8 cellular contexts compared by ENCODE assay signal in the genomic region with DNA sequence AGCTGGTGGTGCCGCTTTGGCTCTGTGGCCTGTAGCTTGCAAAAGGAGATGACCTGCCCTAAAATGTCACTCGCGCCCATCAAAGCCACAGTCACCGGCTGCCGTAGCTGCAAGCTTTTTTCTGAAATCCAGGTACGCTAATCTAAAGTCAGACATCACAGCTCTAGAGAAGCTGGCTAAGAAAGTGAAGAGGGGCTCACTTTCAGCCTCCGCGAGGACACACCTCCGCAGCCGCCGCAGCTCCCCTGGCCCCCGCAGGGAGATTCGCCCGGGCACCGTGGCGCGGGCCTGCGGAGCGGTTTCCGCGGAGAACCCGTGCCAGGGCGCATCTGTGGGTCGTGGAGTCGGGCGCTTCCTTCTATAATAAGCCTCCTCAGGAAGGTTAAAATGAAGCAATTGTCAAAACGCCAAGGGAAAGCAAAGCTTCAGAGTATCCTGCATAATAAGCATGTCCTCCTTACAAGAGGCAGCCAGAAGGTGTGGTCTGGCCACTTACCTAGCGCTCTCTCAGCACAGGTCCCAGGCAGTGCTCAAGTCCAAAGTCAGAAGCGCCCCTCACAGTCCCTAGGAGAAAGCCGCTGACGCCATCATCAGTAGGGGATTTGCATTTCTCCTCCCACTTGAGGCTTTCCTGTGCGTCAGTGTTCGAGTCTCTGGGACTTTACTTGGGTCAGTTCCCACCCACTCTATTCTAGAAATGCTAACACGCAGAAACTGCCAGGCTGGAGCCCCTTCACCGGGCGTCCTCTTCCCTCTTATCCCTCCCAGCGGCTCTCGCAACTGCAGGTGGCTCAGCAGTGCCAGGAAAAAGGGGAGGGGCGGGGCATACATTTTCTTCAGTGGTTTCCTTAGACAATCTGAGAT. TPM values are rescaled to one million over a fixed set of nuclear protein-coding genes. Genes with fewer than 3 reads are reported as not detected.
DNase-seq lines count a peak whose midpoint lies in the region; ATAC-seq and TF ChIP-seq lines count a peak whose summit lies in the region.

A gene with protein sequence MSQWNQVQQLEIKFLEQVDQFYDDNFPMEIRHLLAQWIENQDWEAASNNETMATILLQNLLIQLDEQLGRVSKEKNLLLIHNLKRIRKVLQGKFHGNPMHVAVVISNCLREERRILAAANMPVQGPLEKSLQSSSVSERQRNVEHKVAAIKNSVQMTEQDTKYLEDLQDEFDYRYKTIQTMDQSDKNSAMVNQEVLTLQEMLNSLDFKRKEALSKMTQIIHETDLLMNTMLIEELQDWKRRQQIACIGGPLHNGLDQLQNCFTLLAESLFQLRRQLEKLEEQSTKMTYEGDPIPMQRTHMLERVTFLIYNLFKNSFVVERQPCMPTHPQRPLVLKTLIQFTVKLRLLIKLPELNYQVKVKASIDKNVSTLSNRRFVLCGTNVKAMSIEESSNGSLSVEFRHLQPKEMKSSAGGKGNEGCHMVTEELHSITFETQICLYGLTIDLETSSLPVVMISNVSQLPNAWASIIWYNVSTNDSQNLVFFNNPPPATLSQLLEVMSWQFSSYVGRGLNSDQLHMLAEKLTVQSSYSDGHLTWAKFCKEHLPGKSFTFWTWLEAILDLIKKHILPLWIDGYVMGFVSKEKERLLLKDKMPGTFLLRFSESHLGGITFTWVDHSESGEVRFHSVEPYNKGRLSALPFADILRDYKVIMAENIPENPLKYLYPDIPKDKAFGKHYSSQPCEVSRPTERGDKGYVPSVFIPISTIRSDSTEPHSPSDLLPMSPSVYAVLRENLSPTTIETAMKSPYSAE (minus strand): TSS at position 544 of the 864 bp plus-strand sequence. CDS start 2,791 bp downstream, outside the sequence.

- peaks cover 3% of the 10 kb centered on the region for H3K4me1 Mint-ChIP-seq in nephron progenitor cell
- H3K4me1 Mint-ChIP-seq in stimulated activated naive CD8-positive, alpha-beta T cell treated with anti-CD3 and anti-CD28 coated beads, Interleukin-15, Interleukin-2, amounts not matched to agents 100 ng/mL and 50 ng/mL, for 24 hours (ENCODE audit: low read depth) = peaks cover 75% of the 10 kb centered on the region

- no peaks in the 10 kb centered on the region for H3K9me3 Mint-ChIP-seq in nephron progenitor cell
- H3K9me3 Mint-ChIP-seq in stimulated activated naive CD8-positive, alpha-beta T cell treated with anti-CD3 and anti-CD28 coated beads, Interleukin-15, Interleukin-2, amounts not matched to agents 100 ng/mL and 50 ng/mL, for 24 hours = no peaks in the 10 kb centered on the region

- no peak for TF ChIP-seq CTCF in GM12875 (IDR thresholded peaks at IDR 0.05; ENCODE audit: borderline replicate concordance, insufficient read depth, low read depth, low read length)
- TF ChIP-seq CTCF in nephron progenitor cell (IDR thresholded peaks at IDR 0.05) = no peak

- DNase-seq in HEK293T (ENCODE audit: extremely low spot score) (peak; percentile 53), NCI-H2227 treated with DMSO at 0.1 percent for 48 hours (lab: John Stamatoyannopoulos, UW) (peak; percentile 71), nephron progenitor cell (peak; percentile 43), hepatic stellate cell (ENCODE audit: low spot score) (no peak)
- DNase-seq in activated CD8-positive, alpha-beta memory T cell treated with anti-CD3 and anti-CD28 coated beads, Interleukin-2, amount 50 U/mL, for 1 hour (ENCODE audit: extremely low read depth) = peak; percentile 85

- peak; percentile 66 for ATAC-seq in esophagus mucosa

- H3K4me3 Mint-ChIP-seq in nephron progenitor cell = peak within 1 kb of the TSS; percentile 81
- peak within 1 kb of the TSS; percentile 96 for H3K4me3 Mint-ChIP-seq in stimulated activated naive CD8-positive, alpha-beta T cell treated with anti-CD3 and anti-CD28 coated beads, Interleukin-15, Interleukin-2, amounts not matched to agents 100 ng/mL and 50 ng/mL, for 24 hours

- peak within 1 kb of the TSS; percentile 41 for H3K4me3 ChIP-seq in GM12875 (ENCODE audit: low read depth, low read length)

- CTCF ChIA-PET in HEK293T (lab: Yijun Ruan, JAX) = interaction anchor here (2.2 kb wide), 1 partner anchor 98 kb away, joined by 7 read pairs; no protein-coding TSS in a partner anchor

- H3K27ac Mint-ChIP-seq in nephron progenitor cell = no peak within 1 kb of the TSS
- peak within 1 kb of the TSS; percentile 84 for H3K27ac Mint-ChIP-seq in stimulated activated naive CD8-positive, alpha-beta T cell treated with anti-CD3 and anti-CD28 coated beads, Interleukin-15, Interleukin-2, amounts not matched to agents 100 ng/mL and 50 ng/mL, for 24 hours

- H3K27me3 Mint-ChIP-seq in nephron progenitor cell (ENCODE audit: low read depth, poor library complexity) = peaks cover 47% of the 10 kb centered on the region
- H3K27me3 Mint-ChIP-seq in stimulated activated naive CD8-positive, alpha-beta T cell treated with anti-CD3 and anti-CD28 coated beads, Interleukin-15, Interleukin-2, amounts not matched to agents 100 ng/mL and 50 ng/mL, for 24 hours = no peaks in the 10 kb centered on the region

- POLR2A ChIA-PET in HEK293T (lab: Yijun Ruan, JAX) = no interaction called here

- no peaks in the 10 kb centered on the region for H3K36me3 Mint-ChIP-seq in nephron progenitor cell (ENCODE audit: low read depth)
- peaks cover 29% of the 10 kb centered on the region for H3K36me3 Mint-ChIP-seq in stimulated activated naive CD8-positive, alpha-beta T cell treated with anti-CD3 and anti-CD28 coated beads, Interleukin-15, Interleukin-2, amounts not matched to agents 100 ng/mL and 50 ng/mL, for 24 hours (ENCODE audit: low read depth)

TF ChIP-seq in HEK293T, 16 proteins besides CTCF, POLR2A, EP300 and RAD21:
- TF ChIP-seq, protein P1, sequence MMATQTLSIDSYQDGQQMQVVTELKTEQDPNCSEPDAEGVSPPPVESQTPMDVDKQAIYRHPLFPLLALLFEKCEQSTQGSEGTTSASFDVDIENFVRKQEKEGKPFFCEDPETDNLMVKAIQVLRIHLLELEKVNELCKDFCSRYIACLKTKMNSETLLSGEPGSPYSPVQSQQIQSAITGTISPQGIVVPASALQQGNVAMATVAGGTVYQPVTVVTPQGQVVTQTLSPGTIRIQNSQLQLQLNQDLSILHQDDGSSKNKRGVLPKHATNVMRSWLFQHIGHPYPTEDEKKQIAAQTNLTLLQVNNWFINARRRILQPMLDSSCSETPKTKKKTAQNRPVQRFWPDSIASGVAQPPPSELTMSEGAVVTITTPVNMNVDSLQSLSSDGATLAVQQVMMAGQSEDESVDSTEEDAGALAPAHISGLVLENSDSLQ (IDR thresholded peaks at IDR 0.05) = 0 out of 2 replicates have a peak, but pooled peaks have one; percentile 21
- TF ChIP-seq FOXK2 (IDR thresholded peaks at IDR 0.05) (no peak), NFRKB (IDR thresholded peaks at IDR 0.05) (no peak), LEF1 (IDR thresholded peaks at IDR 0.05; ENCODE audit: borderline replicate concordance) (no peak)

RNA-seq across cellular contexts. Expression of the gene that starts here (rescaled TPM):
- 0.88 TPM for total RNA-seq in esophagus mucosa

Comparison
In these comparisons a context has a peak if more than half of its experiments do, and no peak if none do; other contexts are left out.
1. Peak in ATAC-seq in esophagus mucosa; RNA of the gene not detected or under 1 TPM.